In the genomic region with DNA sequence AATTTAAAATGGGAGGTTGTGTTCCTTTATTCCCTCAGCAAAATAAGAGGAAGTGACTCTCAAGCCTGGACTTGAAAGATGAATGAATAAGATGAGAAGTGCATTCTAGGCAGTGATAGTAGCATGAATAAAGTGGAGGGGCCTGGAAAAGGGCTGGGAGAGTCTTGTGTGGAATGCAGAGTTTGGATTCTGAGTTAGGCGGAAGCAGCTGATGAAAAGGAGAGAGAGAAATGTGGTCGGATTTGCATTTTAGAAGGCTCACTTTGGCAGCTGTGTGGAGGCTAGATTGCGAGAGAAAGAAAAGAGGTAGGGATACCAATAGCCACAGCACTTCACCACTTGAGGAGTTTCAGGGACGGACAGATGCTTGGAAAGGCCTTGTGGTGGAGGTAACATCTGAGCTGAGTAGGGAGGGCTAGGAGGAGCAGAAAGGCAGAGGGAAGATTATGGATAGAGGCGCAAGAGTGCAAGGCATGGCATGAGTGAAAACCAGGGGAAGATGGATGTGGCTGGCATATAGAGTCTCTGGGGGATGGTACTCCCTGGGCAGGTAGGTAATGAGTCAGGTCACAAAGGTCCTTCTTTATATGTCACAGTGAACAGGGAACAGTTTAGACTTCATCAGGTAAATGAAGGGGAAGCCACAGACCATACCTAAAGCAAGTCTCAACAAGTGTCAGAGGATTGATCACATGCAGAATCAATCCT, we compare ENCODE assay signal across 1 cellular context.
TF ChIP-seq lines count a peak whose summit lies in the region.

No MANE protein-coding gene starts in this region.

TF ChIP-seq in GM12878, 131 proteins besides CTCF, POLR2A, EP300 and RAD21 (continued from another document and continues in another):
- TF ChIP-seq, protein P1, sequence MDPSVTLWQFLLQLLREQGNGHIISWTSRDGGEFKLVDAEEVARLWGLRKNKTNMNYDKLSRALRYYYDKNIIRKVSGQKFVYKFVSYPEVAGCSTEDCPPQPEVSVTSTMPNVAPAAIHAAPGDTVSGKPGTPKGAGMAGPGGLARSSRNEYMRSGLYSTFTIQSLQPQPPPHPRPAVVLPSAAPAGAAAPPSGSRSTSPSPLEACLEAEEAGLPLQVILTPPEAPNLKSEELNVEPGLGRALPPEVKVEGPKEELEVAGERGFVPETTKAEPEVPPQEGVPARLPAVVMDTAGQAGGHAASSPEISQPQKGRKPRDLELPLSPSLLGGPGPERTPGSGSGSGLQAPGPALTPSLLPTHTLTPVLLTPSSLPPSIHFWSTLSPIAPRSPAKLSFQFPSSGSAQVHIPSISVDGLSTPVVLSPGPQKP (IDR thresholded peaks at IDR 0.05; ENCODE audit: low read depth, low read length), result no peak
- TF ChIP-seq ZZZ3 (IDR thresholded peaks at IDR 0.05; ENCODE audit: control insufficient read depth, insufficient read length, low read depth) (no peak), HDAC2 (IDR thresholded peaks at IDR 0.05) (no peak), BACH1 (IDR thresholded peaks at IDR 0.05; ENCODE audit: borderline replicate concordance) (no peak), TBL1XR1 (IDR thresholded peaks at IDR 0.05; ENCODE audit: low read depth, low read length) (no peak), SMAD5 (IDR thresholded peaks at IDR 0.05; ENCODE audit: low read depth) (no peak), EGR1 (IDR thresholded peaks at IDR 0.05; ENCODE audit: borderline replicate concordance in 1 of 2, low read depth in 2 of 2, low read length in 2 of 2) (no peak), MYC (IDR thresholded peaks at IDR 0.05; ENCODE audit: insufficient read depth, insufficient read length, insufficient replicate concordance, low read length, severe bottlenecking) (no peak), ZNF217 (IDR thresholded peaks at IDR 0.05) (no peak), BHLHE40 (IDR thresholded peaks at IDR 0.05; ENCODE audit: borderline replicate concordance in 1 of 2, low read depth in 2 of 2, low read length in 1 of 2) (peak in 1 of 2 experiments; percentile 80; a peak in 2 of 4 replicates), RB1 (IDR thresholded peaks at IDR 0.05; ENCODE audit: borderline replicate concordance) (no peak), NBN (IDR thresholded peaks at IDR 0.05) (no peak), MTA2 (IDR thresholded peaks at IDR 0.05; ENCODE audit: low read depth) (peak; percentile 74; the same call in 1 of the 2 replicates), SRF (IDR thresholded peaks at IDR 0.05; ENCODE audit: low read depth in 2 of 2, low read length in 2 of 2) (no peak), WRNIP1 (IDR thresholded peaks at IDR 0.05; ENCODE audit: borderline replicate concordance, low read depth, low read length) (no peak), PAX8 (IDR thresholded peaks at IDR 0.05) (no peak), TCF12 (IDR thresholded peaks at IDR 0.05; ENCODE audit: low read depth, low read length) (0 out of 2 replicates have a peak, but pooled peaks have one; percentile 34), ASH2L (IDR thresholded peaks at IDR 0.05; ENCODE audit: borderline replicate concordance, low read depth) (no peak), IRF4 (IDR thresholded peaks at IDR 0.05; ENCODE audit: low read depth, low read length) (peak; percentile 35; the same call in 1 of the 2 replicates), SREBF1 (IDR thresholded peaks at IDR 0.05; ENCODE audit: low read length) (no peak), FOXM1 (IDR thresholded peaks at IDR 0.05; ENCODE audit: low read depth, low read length) (no peak), DPF2 (IDR thresholded peaks at IDR 0.05) (peak; percentile 61; the same call in 1 of the 2 replicates), CHD4 (IDR thresholded peaks at IDR 0.05) (no peak), SIX5 (IDR thresholded peaks at IDR 0.05; ENCODE audit: low read depth, low read length, severe bottlenecking) (no peak), HCFC1 (IDR thresholded peaks at IDR 0.05; ENCODE audit: low read length) (no peak), HDGF (IDR thresholded peaks at IDR 0.05) (no peak), RFX5 (IDR thresholded peaks at IDR 0.05; ENCODE audit: low read depth, low read length) (no peak)
- TF ChIP-seq, protein P2, sequence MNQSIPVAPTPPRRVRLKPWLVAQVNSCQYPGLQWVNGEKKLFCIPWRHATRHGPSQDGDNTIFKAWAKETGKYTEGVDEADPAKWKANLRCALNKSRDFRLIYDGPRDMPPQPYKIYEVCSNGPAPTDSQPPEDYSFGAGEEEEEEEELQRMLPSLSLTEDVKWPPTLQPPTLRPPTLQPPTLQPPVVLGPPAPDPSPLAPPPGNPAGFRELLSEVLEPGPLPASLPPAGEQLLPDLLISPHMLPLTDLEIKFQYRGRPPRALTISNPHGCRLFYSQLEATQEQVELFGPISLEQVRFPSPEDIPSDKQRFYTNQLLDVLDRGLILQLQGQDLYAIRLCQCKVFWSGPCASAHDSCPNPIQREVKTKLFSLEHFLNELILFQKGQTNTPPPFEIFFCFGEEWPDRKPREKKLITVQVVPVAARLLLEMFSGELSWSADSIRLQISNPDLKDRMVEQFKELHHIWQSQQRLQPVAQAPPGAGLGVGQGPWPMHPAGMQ (IDR thresholded peaks at IDR 0.05; ENCODE audit: borderline replicate concordance), result no peak
- TF ChIP-seq, protein P3, sequence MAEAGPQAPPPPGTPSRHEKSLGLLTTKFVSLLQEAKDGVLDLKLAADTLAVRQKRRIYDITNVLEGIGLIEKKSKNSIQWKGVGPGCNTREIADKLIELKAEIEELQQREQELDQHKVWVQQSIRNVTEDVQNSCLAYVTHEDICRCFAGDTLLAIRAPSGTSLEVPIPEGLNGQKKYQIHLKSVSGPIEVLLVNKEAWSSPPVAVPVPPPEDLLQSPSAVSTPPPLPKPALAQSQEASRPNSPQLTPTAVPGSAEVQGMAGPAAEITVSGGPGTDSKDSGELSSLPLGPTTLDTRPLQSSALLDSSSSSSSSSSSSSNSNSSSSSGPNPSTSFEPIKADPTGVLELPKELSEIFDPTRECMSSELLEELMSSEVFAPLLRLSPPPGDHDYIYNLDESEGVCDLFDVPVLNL (IDR thresholded peaks at IDR 0.05; ENCODE audit: low read depth, low read length), result no peak
- TF ChIP-seq, protein P4, sequence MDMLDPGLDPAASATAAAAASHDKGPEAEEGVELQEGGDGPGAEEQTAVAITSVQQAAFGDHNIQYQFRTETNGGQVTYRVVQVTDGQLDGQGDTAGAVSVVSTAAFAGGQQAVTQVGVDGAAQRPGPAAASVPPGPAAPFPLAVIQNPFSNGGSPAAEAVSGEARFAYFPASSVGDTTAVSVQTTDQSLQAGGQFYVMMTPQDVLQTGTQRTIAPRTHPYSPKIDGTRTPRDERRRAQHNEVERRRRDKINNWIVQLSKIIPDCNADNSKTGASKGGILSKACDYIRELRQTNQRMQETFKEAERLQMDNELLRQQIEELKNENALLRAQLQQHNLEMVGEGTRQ (IDR thresholded peaks at IDR 0.05; ENCODE audit: borderline replicate concordance, low read depth, low read length), result no peak; the same call in 1 of the 2 replicates
- TF ChIP-seq, protein P5, sequence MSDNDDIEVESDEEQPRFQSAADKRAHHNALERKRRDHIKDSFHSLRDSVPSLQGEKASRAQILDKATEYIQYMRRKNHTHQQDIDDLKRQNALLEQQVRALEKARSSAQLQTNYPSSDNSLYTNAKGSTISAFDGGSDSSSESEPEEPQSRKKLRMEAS (IDR thresholded peaks at IDR 0.05; ENCODE audit: low read depth, low read length), result no peak
- TF ChIP-seq, protein P6, sequence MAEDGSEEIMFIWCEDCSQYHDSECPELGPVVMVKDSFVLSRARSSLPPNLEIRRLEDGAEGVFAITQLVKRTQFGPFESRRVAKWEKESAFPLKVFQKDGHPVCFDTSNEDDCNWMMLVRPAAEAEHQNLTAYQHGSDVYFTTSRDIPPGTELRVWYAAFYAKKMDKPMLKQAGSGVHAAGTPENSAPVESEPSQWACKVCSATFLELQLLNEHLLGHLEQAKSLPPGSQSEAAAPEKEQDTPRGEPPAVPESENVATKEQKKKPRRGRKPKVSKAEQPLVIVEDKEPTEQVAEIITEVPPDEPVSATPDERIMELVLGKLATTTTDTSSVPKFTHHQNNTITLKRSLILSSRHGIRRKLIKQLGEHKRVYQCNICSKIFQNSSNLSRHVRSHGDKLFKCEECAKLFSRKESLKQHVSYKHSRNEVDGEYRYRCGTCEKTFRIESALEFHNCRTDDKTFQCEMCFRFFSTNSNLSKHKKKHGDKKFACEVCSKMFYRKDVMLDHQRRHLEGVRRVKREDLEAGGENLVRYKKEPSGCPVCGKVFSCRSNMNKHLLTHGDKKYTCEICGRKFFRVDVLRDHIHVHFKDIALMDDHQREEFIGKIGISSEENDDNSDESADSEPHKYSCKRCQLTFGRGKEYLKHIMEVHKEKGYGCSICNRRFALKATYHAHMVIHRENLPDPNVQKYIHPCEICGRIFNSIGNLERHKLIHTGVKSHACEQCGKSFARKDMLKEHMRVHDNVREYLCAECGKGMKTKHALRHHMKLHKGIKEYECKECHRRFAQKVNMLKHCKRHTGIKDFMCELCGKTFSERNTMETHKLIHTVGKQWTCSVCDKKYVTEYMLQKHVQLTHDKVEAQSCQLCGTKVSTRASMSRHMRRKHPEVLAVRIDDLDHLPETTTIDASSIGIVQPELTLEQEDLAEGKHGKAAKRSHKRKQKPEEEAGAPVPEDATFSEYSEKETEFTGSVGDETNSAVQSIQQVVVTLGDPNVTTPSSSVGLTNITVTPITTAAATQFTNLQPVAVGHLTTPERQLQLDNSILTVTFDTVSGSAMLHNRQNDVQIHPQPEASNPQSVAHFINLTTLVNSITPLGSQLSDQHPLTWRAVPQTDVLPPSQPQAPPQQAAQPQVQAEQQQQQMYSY (CRISPR knock-in tag; IDR thresholded peaks at IDR 0.05), result no peak
- TF ChIP-seq, protein P7, sequence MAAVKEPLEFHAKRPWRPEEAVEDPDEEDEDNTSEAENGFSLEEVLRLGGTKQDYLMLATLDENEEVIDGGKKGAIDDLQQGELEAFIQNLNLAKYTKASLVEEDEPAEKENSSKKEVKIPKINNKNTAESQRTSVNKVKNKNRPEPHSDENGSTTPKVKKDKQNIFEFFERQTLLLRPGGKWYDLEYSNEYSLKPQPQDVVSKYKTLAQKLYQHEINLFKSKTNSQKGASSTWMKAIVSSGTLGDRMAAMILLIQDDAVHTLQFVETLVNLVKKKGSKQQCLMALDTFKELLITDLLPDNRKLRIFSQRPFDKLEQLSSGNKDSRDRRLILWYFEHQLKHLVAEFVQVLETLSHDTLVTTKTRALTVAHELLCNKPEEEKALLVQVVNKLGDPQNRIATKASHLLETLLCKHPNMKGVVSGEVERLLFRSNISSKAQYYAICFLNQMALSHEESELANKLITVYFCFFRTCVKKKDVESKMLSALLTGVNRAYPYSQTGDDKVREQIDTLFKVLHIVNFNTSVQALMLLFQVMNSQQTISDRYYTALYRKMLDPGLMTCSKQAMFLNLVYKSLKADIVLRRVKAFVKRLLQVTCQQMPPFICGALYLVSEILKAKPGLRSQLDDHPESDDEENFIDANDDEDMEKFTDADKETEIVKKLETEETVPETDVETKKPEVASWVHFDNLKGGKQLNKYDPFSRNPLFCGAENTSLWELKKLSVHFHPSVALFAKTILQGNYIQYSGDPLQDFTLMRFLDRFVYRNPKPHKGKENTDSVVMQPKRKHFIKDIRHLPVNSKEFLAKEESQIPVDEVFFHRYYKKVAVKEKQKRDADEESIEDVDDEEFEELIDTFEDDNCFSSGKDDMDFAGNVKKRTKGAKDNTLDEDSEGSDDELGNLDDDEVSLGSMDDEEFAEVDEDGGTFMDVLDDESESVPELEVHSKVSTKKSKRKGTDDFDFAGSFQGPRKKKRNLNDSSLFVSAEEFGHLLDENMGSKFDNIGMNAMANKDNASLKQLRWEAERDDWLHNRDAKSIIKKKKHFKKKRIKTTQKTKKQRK (IDR thresholded peaks at IDR 0.05; ENCODE audit: low read depth, low read length), result no peak
- TF ChIP-seq, protein P8, sequence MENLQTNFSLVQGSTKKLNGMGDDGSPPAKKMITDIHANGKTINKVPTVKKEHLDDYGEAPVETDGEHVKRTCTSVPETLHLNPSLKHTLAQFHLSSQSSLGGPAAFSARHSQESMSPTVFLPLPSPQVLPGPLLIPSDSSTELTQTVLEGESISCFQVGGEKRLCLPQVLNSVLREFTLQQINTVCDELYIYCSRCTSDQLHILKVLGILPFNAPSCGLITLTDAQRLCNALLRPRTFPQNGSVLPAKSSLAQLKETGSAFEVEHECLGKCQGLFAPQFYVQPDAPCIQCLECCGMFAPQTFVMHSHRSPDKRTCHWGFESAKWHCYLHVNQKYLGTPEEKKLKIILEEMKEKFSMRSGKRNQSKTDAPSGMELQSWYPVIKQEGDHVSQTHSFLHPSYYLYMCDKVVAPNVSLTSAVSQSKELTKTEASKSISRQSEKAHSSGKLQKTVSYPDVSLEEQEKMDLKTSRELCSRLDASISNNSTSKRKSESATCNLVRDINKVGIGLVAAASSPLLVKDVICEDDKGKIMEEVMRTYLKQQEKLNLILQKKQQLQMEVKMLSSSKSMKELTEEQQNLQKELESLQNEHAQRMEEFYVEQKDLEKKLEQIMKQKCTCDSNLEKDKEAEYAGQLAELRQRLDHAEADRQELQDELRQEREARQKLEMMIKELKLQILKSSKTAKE (IDR thresholded peaks at IDR 0.05; ENCODE audit: low read depth, poor library complexity, severe bottlenecking), result peak; percentile 64
- TF ChIP-seq, protein P9, sequence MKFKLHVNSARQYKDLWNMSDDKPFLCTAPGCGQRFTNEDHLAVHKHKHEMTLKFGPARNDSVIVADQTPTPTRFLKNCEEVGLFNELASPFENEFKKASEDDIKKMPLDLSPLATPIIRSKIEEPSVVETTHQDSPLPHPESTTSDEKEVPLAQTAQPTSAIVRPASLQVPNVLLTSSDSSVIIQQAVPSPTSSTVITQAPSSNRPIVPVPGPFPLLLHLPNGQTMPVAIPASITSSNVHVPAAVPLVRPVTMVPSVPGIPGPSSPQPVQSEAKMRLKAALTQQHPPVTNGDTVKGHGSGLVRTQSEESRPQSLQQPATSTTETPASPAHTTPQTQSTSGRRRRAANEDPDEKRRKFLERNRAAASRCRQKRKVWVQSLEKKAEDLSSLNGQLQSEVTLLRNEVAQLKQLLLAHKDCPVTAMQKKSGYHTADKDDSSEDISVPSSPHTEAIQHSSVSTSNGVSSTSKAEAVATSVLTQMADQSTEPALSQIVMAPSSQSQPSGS (IDR thresholded peaks at IDR 0.05; ENCODE audit: low read length), result no peak
- TF ChIP-seq, protein P10, sequence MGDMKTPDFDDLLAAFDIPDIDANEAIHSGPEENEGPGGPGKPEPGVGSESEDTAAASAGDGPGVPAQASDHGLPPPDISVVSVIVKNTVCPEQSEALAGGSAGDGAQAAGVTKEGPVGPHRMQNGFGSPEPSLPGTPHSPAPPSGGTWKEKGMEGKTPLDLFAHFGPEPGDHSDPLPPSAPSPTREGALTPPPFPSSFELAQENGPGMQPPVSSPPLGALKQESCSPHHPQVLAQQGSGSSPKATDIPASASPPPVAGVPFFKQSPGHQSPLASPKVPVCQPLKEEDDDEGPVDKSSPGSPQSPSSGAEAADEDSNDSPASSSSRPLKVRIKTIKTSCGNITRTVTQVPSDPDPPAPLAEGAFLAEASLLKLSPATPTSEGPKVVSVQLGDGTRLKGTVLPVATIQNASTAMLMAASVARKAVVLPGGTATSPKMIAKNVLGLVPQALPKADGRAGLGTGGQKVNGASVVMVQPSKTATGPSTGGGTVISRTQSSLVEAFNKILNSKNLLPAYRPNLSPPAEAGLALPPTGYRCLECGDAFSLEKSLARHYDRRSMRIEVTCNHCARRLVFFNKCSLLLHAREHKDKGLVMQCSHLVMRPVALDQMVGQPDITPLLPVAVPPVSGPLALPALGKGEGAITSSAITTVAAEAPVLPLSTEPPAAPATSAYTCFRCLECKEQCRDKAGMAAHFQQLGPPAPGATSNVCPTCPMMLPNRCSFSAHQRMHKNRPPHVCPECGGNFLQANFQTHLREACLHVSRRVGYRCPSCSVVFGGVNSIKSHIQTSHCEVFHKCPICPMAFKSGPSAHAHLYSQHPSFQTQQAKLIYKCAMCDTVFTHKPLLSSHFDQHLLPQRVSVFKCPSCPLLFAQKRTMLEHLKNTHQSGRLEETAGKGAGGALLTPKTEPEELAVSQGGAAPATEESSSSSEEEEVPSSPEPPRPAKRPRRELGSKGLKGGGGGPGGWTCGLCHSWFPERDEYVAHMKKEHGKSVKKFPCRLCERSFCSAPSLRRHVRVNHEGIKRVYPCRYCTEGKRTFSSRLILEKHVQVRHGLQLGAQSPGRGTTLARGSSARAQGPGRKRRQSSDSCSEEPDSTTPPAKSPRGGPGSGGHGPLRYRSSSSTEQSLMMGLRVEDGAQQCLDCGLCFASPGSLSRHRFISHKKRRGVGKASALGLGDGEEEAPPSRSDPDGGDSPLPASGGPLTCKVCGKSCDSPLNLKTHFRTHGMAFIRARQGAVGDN (IDR thresholded peaks at IDR 0.05), result no peak
